18 cellular contexts compared by ENCODE assay signal in the genomic region with DNA sequence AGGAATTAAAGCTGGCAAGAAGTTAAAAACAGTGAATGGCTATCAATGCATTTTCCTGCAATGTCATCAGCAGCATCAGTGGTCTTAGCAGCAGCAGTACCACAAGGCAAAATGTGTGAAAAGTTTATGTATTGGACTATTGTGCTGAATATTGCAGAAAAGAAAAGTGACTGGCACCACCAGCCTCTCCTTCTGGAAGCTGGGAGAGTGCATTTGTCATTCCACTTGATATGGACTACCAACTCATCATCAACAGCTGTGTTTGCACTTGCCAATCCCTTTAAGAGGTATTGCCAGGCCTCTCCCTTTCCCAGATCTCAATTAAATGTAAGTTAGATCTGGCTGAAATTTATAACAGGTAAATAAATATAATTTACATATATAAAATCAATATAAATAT.
"Had no signal": no experiment of that assay in that cellular context is flagged by ENCODE, and none has a peak within 500 bp of the region (broad histone marks: within the 10 kb centered on the region; RNA-seq: fewer than 3 reads in every experiment).

No MANE protein-coding gene starts in this region.

- ATAC-seq: activated CD8-positive, alpha-beta T cell treated with anti-CD3 and anti-CD28 coated beads, Interleukin-2, amount 10 ng/mL, durations not matched to agents 7 days and 5 days; body of pancreas; natural killer cell treated with Interleukin-12 subunit alpha and Interleukin-12 subunit beta and Interleukin-15 and Interleukin-18, amount 100 ng/mL, for 72 hours; stimulated activated naive CD8-positive, alpha-beta T cell treated with anti-CD3 and anti-CD28 coated beads, Interleukin-15, Interleukin-2, amounts not matched to agents 100 U/mL and 50 U/mL, for 24 hours had no signal

- H3K4me3 ChIP-seq: body of pancreas, cardiac muscle cell, left ventricle myocardium inferior, prostate gland, spleen, upper lobe of left lung had no signal

- H3K27ac ChIP-seq: body of pancreas, cardiac muscle cell, epithelial cell of prostate, left ventricle myocardium inferior, prostate gland, spleen, upper lobe of left lung had no signal

- H3K9me3 ChIP-seq: body of pancreas, left ventricle myocardium inferior, prostate gland, spleen, upper lobe of left lung had no signal

- H3K27me3 ChIP-seq: body of pancreas, cardiac muscle cell, spleen, upper lobe of left lung had no signal

- H3K36me3 ChIP-seq: cardiac muscle cell, left ventricle myocardium inferior, prostate gland, spleen, upper lobe of left lung had no signal

- DNase-seq: activated CD4-positive, alpha-beta T cell treated with anti-CD3 and anti-CD28 coated beads for 1 hour; activated CD4-positive, alpha-beta T cell treated with anti-CD3 and anti-CD28 coated beads, Interleukin-2, amount 50 U/mL, for 1 hour; activated CD8-positive, alpha-beta T cell treated with anti-CD3 and anti-CD28 coated beads, Interleukin-2, amount 10 ng/mL, durations not matched to agents 7 days and 5 days; activated gamma-delta T cell treated with Interleukin-2 at 50 U/mL for 16 hours; activated T-cell treated with anti-CD3 and anti-CD28 coated beads, Interleukin-2, amount 50 U/mL, for 1 hour; body of pancreas; immature natural killer cell; left ventricle myocardium inferior; midbrain; spleen; stimulated activated CD4-positive, alpha-beta T cell treated with anti-CD3 and anti-CD28 coated beads, Interleukin-4, amount 100 ng/mL, for 24 hours; stimulated activated naive CD8-positive, alpha-beta T cell treated with anti-CD3 and anti-CD28 coated beads, Interleukin-15, Interleukin-2, amounts not matched to agents 100 U/mL and 50 U/mL, for 24 hours; T-helper 9 cell; upper lobe of left lung had no signal

- H3K4me1 ChIP-seq: body of pancreas, prostate gland, spleen had no signal
